ENCODE assay signal across 13 cellular contexts in genomic region chr6:137926985-137927384, GRCh38. TPM values are rescaled to one million over a fixed set of nuclear protein-coding genes. Genes with fewer than 3 reads are reported as not detected.
A peak's percentile ranks its signal among the peaks of the same experiment; 100 is the strongest.
DNase-seq lines count a peak whose midpoint lies in the region; ATAC-seq, FAIRE-seq and TF ChIP-seq lines count a peak whose summit lies in the region.
"Had no signal": no experiment of that assay in that cellular context is flagged by ENCODE, and none has a peak within 500 bp of the region (broad histone marks: within the 10 kb centered on the region; RNA-seq: fewer than 3 reads in every experiment).

No MANE protein-coding gene starts in this region.

- H3K4me2 ChIP-seq in PC-9 (peak overlapping the region; percentile 58), H1 (ENCODE audit: insufficient read depth in 1 of 2, low read depth in 2 of 2, low read length in 2 of 2) (peak overlapping the region in 1 of 2 experiments; percentile 59; a peak in 1 of 4 replicates)

- TF ChIP-seq POLR2A in H1 (IDR thresholded peaks at IDR 0.05; ENCODE audit: control extremely low read depth in 1 of 2, low read depth in 2 of 2, low read length in 2 of 2) (no peak), GM18505 (IDR thresholded peaks at IDR 0.05; ENCODE audit: borderline replicate concordance, extremely low read depth, insufficient read depth, insufficient read length) (no peak)

- no peak overlapping the region for H2BK120ac ChIP-seq in H1 (replicated peaks; ENCODE audit: low read depth, low read length)

- no peaks in the 10 kb centered on the region for H3K79me2 ChIP-seq in PC-9 (ENCODE audit: low read depth)
- H3K79me2 ChIP-seq in H1 (ENCODE audit: control insufficient read depth in 1 of 2, insufficient read depth in 2 of 2, low read length in 2 of 2), result no peaks in the 10 kb centered on the region

- no peak overlapping the region for H2BK15ac ChIP-seq in H1 (ENCODE audit: low read length)

- H3K9ac ChIP-seq in H1 (replicated peaks in 1 of 4; ENCODE audit: extremely low read depth in 1 of 4, low read depth in 3 of 4, low read length in 3 of 4), result no peak overlapping the region

- H2AFZ ChIP-seq in PC-9 (0 out of 2 replicates have a peak overlapping the region, but pooled peaks have one; percentile 31), H1 (ENCODE audit: low read length) (no peak overlapping the region)

- H3K36me3 ChIP-seq in PC-9 (ENCODE audit: low read depth) (no peaks in the 10 kb centered on the region), H1 (ENCODE audit: control insufficient read depth in 2 of 4, insufficient read depth in 4 of 4, low read length in 3 of 4) (no peaks in the 10 kb centered on the region)

- 91% methylated on average over 3 of the region's 3 CpGs; no CpG with 5 or more reads in 1 of the 2 experiments for WGBS in H1 (ENCODE audit: extremely low coverage in 1 of 2, insufficient coverage in 1 of 2, insufficient read length in 1 of 2, insufficient replicate concordance in 2 of 2, low coverage in 1 of 2, low lambda C conversion rate in 2 of 2, missing lambda C conversion rate in 1 of 2), 2 experiments

- no peak overlapping the region for H4K8ac ChIP-seq in H1 (ENCODE audit: extremely low read depth, insufficient read depth, low read length)

- H3F3A ChIP-seq in PC-9 (ENCODE audit: insufficient read depth, low read depth), result peaks cover 24% of the 10 kb centered on the region; the same call in 1 of the 2 replicates

- H3K79me1 ChIP-seq in H1 (ENCODE audit: low read depth, low read length), result no peaks in the 10 kb centered on the region

- no peak overlapping the region for H4K5ac ChIP-seq in H1 (ENCODE audit: insufficient read length, low read depth, low read length)

- H3K23me2 ChIP-seq in H1 (ENCODE audit: low read depth, low read length), result no peaks in the 10 kb centered on the region; the same call in 1 of the 2 replicates

- H3K4me3 Mint-ChIP-seq in activated naive CD4-positive, alpha-beta T cell treated with anti-CD3 and anti-CD28 coated beads for 36 hours, result peak overlapping the region; percentile 66
- no peak overlapping the region for H3K4me3 Mint-ChIP-seq in stimulated activated memory B cell treated with anti-CD40 and anti-IgM and Interleukin-4, amounts not matched to agents 10 μg/mL and 1 μg/mL and 100 μg/mL, for 72 hours
- H3K4me3 Mint-ChIP-seq: mesothelial cell of epicardium had no signal

- H2BK5ac ChIP-seq in H1 (ENCODE audit: low read depth, low read length), result no peak overlapping the region

- intact Hi-C loops in activated naive CD4-positive, alpha-beta T cell treated with anti-CD3 and anti-CD28 coated beads for 36 hours (cut with micrococcal nuclease), result loop anchor here (1.0 to 5.0 kb wide), 6 partner anchors 9 to 115 kb away; no protein-coding TSS in a partner anchor
- intact Hi-C loops in PC-9 (cut with micrococcal nuclease; ENCODE audit: unreplicated experiment), result no loop called here

- no peaks in the 10 kb centered on the region for H3K27me3 ChIP-seq in PC-9 (ENCODE audit: insufficient read depth, low read depth)
- peaks cover 0 to 2% (median 0%) of the 10 kb centered on the region in 4 experiments; a peak in 1 of 7 replicates for H3K27me3 ChIP-seq in H1 (replicated peaks in 1 of 4; ENCODE audit: control insufficient read depth in 3 of 4, extremely low read depth in 1 of 4, insufficient read depth in 3 of 4, low read length in 3 of 4)
- H3K27me3 ChIP-seq: body of pancreas had no signal

- H3K27me3 Mint-ChIP-seq in activated naive CD4-positive, alpha-beta T cell treated with anti-CD3 and anti-CD28 coated beads for 36 hours (ENCODE audit: low read depth), result no peaks in the 10 kb centered on the region
- H3K27me3 Mint-ChIP-seq in stimulated activated memory B cell treated with anti-CD40 and anti-IgM and Interleukin-4, amounts not matched to agents 10 μg/mL and 1 μg/mL and 100 μg/mL, for 72 hours, result no peaks in the 10 kb centered on the region

- H3K4me1 ChIP-seq in PC-9 (replicated peaks; ENCODE audit: insufficient read depth) (peaks cover 45% of the 10 kb centered on the region), H1 (replicated peaks in 1 of 4; ENCODE audit: control insufficient read depth in 3 of 4, insufficient read depth in 4 of 4, low read length in 3 of 4) (peaks cover 3 to 18% (median 6%) of the 10 kb centered on the region in 4 experiments; a peak in 6 of 7 replicates)
- H3K4me1 ChIP-seq: body of pancreas had no signal

- H3K4me1 Mint-ChIP-seq in activated naive CD4-positive, alpha-beta T cell treated with anti-CD3 and anti-CD28 coated beads for 36 hours (ENCODE audit: low read depth), result peaks cover 56% of the 10 kb centered on the region
- H3K4me1 Mint-ChIP-seq in stimulated activated memory B cell treated with anti-CD40 and anti-IgM and Interleukin-4, amounts not matched to agents 10 μg/mL and 1 μg/mL and 100 μg/mL, for 72 hours, result peaks cover 70% of the 10 kb centered on the region

- no peaks in the 10 kb centered on the region for H3K9me3 Mint-ChIP-seq in activated naive CD4-positive, alpha-beta T cell treated with anti-CD3 and anti-CD28 coated beads for 36 hours
- H3K9me3 Mint-ChIP-seq in stimulated activated memory B cell treated with anti-CD40 and anti-IgM and Interleukin-4, amounts not matched to agents 10 μg/mL and 1 μg/mL and 100 μg/mL, for 72 hours, result no peaks in the 10 kb centered on the region
- H3K9me3 Mint-ChIP-seq: mesothelial cell of epicardium had no signal

- peak overlapping the region; percentile 61 for H3K27ac ChIP-seq in PC-9
- H3K27ac ChIP-seq in H1 (ENCODE audit: low read depth, low read length), result no peak overlapping the region
- H3K27ac ChIP-seq: body of pancreas had no signal

- no peak overlapping the region for H3K18ac ChIP-seq in H1 (ENCODE audit: extremely low read depth, low read length)

- ATAC-seq in stimulated activated memory B cell treated with anti-CD40 and anti-IgM and Interleukin-4, amounts not matched to agents 10 μg/mL and 1 μg/mL and 100 μg/mL, for 72 hours, result no peak
- ATAC-seq in GM21381 (IDR thresholded peaks at IDR 0.05; ENCODE audit: unreplicated experiment) (no peak), GM18505 (IDR thresholded peaks at IDR 0.05; ENCODE audit: unreplicated experiment) (no peak)

- H3K27ac Mint-ChIP-seq in activated naive CD4-positive, alpha-beta T cell treated with anti-CD3 and anti-CD28 coated beads for 36 hours, result peak overlapping the region; percentile 95
- peak overlapping the region; percentile 86 for H3K27ac Mint-ChIP-seq in stimulated activated memory B cell treated with anti-CD40 and anti-IgM and Interleukin-4, amounts not matched to agents 10 μg/mL and 1 μg/mL and 100 μg/mL, for 72 hours
- H3K27ac Mint-ChIP-seq: mesothelial cell of epicardium had no signal

- CTCF ChIA-PET in activated naive CD4-positive, alpha-beta T cell treated with anti-CD3 and anti-CD28 coated beads for 36 hours (lab: Charles Lee), result interaction anchor here (0.6 to 3.5 kb wide), 9 partner anchors 8 to 58 kb away, joined by 3 to 27 read pairs (median 7); partner anchors contain the start of gene TNFAIP3
- CTCF ChIA-PET in PC-9 (lab: Charles Lee) (no interaction called here), H1 (lab: Charles Lee; ENCODE audit: partially characterized antibody) (interaction anchor here (1.0 to 2.7 kb wide), 8 partner anchors 12 to 221 kb away, joined by 3 to 10 read pairs (median 5); no protein-coding TSS in a partner anchor)

- H3K9me3 ChIP-seq in PC-9 (ENCODE audit: insufficient read depth, low read depth), result no peaks in the 10 kb centered on the region
- H3K9me3 ChIP-seq in H1 (ENCODE audit: insufficient read depth in 2 of 2, low read depth in 1 of 2, low read length in 1 of 2), result no peaks in the 10 kb centered on the region
- H3K9me3 ChIP-seq: body of pancreas had no signal

- H4K91ac ChIP-seq in H1 (replicated peaks; ENCODE audit: insufficient read length, low read length), result no peak overlapping the region

- no peak overlapping the region for H3K23ac ChIP-seq in H1 (ENCODE audit: insufficient read length)

- H3K9me2 ChIP-seq in PC-9 (ENCODE audit: insufficient read depth), result no peaks in the 10 kb centered on the region; the same call in 1 of the 2 replicates

- H3K56ac ChIP-seq in H1 (replicated peaks; ENCODE audit: insufficient read length, low read depth, low read length), result no peak overlapping the region

- H3K4ac ChIP-seq in H1 (replicated peaks; ENCODE audit: insufficient read length, low read depth, low read length), result no peak overlapping the region

- peak; percentile 42 for FAIRE-seq in H1 (lab: Jason Lieb, UNC)

- H3K4me3 ChIP-seq in PC-9 (no peak overlapping the region), H1 (ENCODE audit: extremely low read depth in 1 of 4, insufficient read depth in 2 of 4, low read depth in 3 of 4, low read length in 4 of 4) (no peak overlapping the region)
- H3K4me3 ChIP-seq: body of pancreas had no signal

- POLR2A ChIA-PET in PC-9 (lab: Charles Lee; ENCODE audit: unreplicated experiment), result interaction anchor here (0.5 kb wide), 1 partner anchor 78 kb away, joined by 5 read pairs; no protein-coding TSS in a partner anchor
- POLR2A ChIA-PET in H1 (lab: Charles Lee; ENCODE audit: partially characterized antibody), result no interaction called here

- no peak overlapping the region for H3K14ac ChIP-seq in H1 (ENCODE audit: insufficient read length)

- TF ChIP-seq CTCF in PC-9 (conservative IDR thresholded peaks at IDR 0.05), result no peak
- no peak for TF ChIP-seq CTCF in H1 (IDR thresholded peaks at IDR 0.05; ENCODE audit: control extremely low read depth in 1 of 3, insufficient read depth in 1 of 3, low read depth in 1 of 3, low read length in 3 of 3)

- H3K36me3 Mint-ChIP-seq in activated naive CD4-positive, alpha-beta T cell treated with anti-CD3 and anti-CD28 coated beads for 36 hours (ENCODE audit: low read depth), result no peaks in the 10 kb centered on the region
- no peaks in the 10 kb centered on the region for H3K36me3 Mint-ChIP-seq in stimulated activated memory B cell treated with anti-CD40 and anti-IgM and Interleukin-4, amounts not matched to agents 10 μg/mL and 1 μg/mL and 100 μg/mL, for 72 hours
- H3K36me3 Mint-ChIP-seq: mesothelial cell of epicardium had no signal

- DNase-seq in activated naive CD4-positive, alpha-beta T cell treated with anti-CD3 and anti-CD28 coated beads for 36 hours, result no peak
- no peak for DNase-seq in activated naive CD4-positive, alpha-beta T cell treated with Interleukin-2 at 50 U/mL for 16 hours
- DNase-seq in PC-9 (no peak), H1 (ENCODE audit: low read depth in 1 of 2, low spot score in 2 of 2) (no peak), DMS79 treated with DMSO at 0.1 percent for 48 hours (lab: John Stamatoyannopoulos, UW) (no peak)
- DNase-seq: body of pancreas, NCI-H1930, NCI-H748 treated with DMSO at 0.1 percent for 48 hours, SHP77 treated with DMSO at 0.1 percent for 48 hours had no signal

- no peak overlapping the region for H2AK5ac ChIP-seq in H1 (ENCODE audit: low read depth, low read length)

- TF ChIP-seq EP300 in H1 (IDR thresholded peaks at IDR 0.05; ENCODE audit: borderline replicate concordance in 1 of 2, low read depth in 2 of 2, low read length in 2 of 2), result no peak

- no TSS peak for BruUV-seq in PC-9 (replicated peaks; lab: Mats Ljungman, UMichigan)

- H4K20me1 ChIP-seq in PC-9 (ENCODE audit: insufficient read depth) (no peaks in the 10 kb centered on the region), H1 (replicated peaks in 1 of 2; ENCODE audit: control insufficient read depth in 1 of 2, insufficient read depth in 2 of 2, low read length in 2 of 2) (no peaks in the 10 kb centered on the region)

- H2BK20ac ChIP-seq in H1 (ENCODE audit: low read length), result no peak overlapping the region

- no peak for TF ChIP-seq RAD21 in H1 (IDR thresholded peaks at IDR 0.05 in 1 of 2, conservative IDR thresholded peaks at IDR 0.05 in 1 of 2; ENCODE audit: low read depth in 2 of 2, low read length in 2 of 2)

- H2BK12ac ChIP-seq in H1 (ENCODE audit: low read depth, low read length), result no peak overlapping the region

RNA-seq across cellular contexts. Expression of gene TNFAIP3, which starts 59.9 kb away (rescaled TPM):
- total RNA-seq in activated naive CD4-positive, alpha-beta T cell treated with anti-CD3 and anti-CD28 coated beads for 36 hours, result 100 to 1,000 TPM; 289 to 294 TPM
- 7.2 and 7.8 TPM in 2 replicates for total RNA-seq in PC-9 (2021)
- 1.6 and 2.2 TPM in 2 replicates for total RNA-seq in H1 (2021; fragmentation: NEBNext Ultra II Directional; extraction: Animal tissue kit (Norgen Biotek cat#: 25700))
- polyA plus RNA-seq in H1 (2011; rRNA removed), result 1.1 and 2.0 TPM in 2 replicates
- 1.5 TPM for polyA plus RNA-seq in H1 (2011; cell fraction: cytosol; rRNA removed)
- polyA plus RNA-seq in H1 (2011; cell fraction: nucleus; rRNA removed), result 3.9 TPM
- 2.4 to 3.1 TPM (median 2.5 TPM) in 4 replicates for polyA plus RNA-seq in H1 (2012, experiment 1 of 2)
- polyA plus RNA-seq in H1 (2012, experiment 2 of 2), result 0.51 TPM
- 1.4 TPM for polyA plus RNA-seq in H1 (2013, experiment 1 of 2)
- polyA plus RNA-seq in H1 (2013, experiment 2 of 2), result 1.3 TPM
- 2.6 and 2.7 TPM in 2 replicates for polyA minus RNA-seq in H1 (2011; rRNA and poly(A)+ RNA removed)
- 3.0 TPM for polyA minus RNA-seq in H1 (2011; cell fraction: cytosol; rRNA and poly(A)+ RNA removed)
- 3.8 TPM for polyA minus RNA-seq in H1 (2011; cell fraction: nucleus; rRNA and poly(A)+ RNA removed)

Comparison
In these comparisons a context has a peak if more than half of its experiments do, and no peak if none do; other contexts are left out.
1. RNA of gene TNFAIP3, which starts 59.9 kb away (total RNA-seq): 289 to 294 TPM in activated naive CD4-positive, alpha-beta T cell treated with anti-CD3 and anti-CD28 coated beads for 36 hours; 7.2 to 7.8 TPM in PC-9 and 1.6 to 2.2 TPM in H1; every median in the first group is over 10 times any median in the second.